Comparison of ENCODE assay signal across 10 cellular contexts in genomic region chr3:149009732-149010131, GRCh38. TPM values are rescaled to one million over a fixed set of nuclear protein-coding genes. Genes with fewer than 3 reads are reported as not detected.
DNase-seq lines count a peak whose midpoint lies in the region; ATAC-seq lines count a peak whose summit lies in the region.
"Had no signal": no experiment of that assay in that cellular context is flagged by ENCODE, and none has a peak within 500 bp of the region (broad histone marks: within the 10 kb centered on the region; RNA-seq: fewer than 3 reads in every experiment).

No MANE protein-coding gene starts in this region.

- no peak overlapping the region for H3K27ac ChIP-seq in CD4-positive, alpha-beta memory T cell (ENCODE audit: low read depth, low read length)

- peaks cover 10% of the 10 kb centered on the region for H3K36me3 ChIP-seq in CD4-positive, alpha-beta memory T cell (ENCODE audit: insufficient read depth, low read length)

- DNase-seq in CD4-positive, alpha-beta memory T cell, result peak; percentile 57 to 82 (median 66)
- peak; percentile 5 for DNase-seq in effector CD4-positive, alpha-beta T cell
- DNase-seq in ACHN, result no peak
- no peak for DNase-seq in NOMO-1 (lab: John Stamatoyannopoulos, UW; ENCODE audit: unreplicated experiment in 2 of 2)
- no peak for DNase-seq in NCI-H2171 treated with DMSO at 0.1 percent for 48 hours (lab: John Stamatoyannopoulos, UW)
- DNase-seq: NCI-H1694 had no signal

- H3K9me3 Mint-ChIP-seq in CD4-positive, alpha-beta memory T cell, result no peaks in the 10 kb centered on the region

- H3K4me1 ChIP-seq in CD4-positive, alpha-beta memory T cell (ENCODE audit: insufficient read depth, low read length), result peaks cover 22% of the 10 kb centered on the region

- no peaks in the 10 kb centered on the region for H3K27me3 Mint-ChIP-seq in CD4-positive, alpha-beta memory T cell
- H3K27me3 Mint-ChIP-seq: activated naive CD8-positive, alpha-beta T cell had no signal

- H3K27ac Mint-ChIP-seq in CD4-positive, alpha-beta memory T cell, result peak overlapping the region in 6 of 7 donors; percentile 9 to 87 (median 72)
- H3K27ac Mint-ChIP-seq: activated naive CD8-positive, alpha-beta T cell had no signal

- peaks cover 9 to 45% (median 27%) of the 10 kb centered on the region in 4 donors for H3K4me1 Mint-ChIP-seq in CD4-positive, alpha-beta memory T cell

- H3K36me3 Mint-ChIP-seq in CD4-positive, alpha-beta memory T cell, result peaks cover 50 to 60% of the 10 kb centered on the region in 2 donors

- intact Hi-C loops in CD4-positive, alpha-beta memory T cell (cut with micrococcal nuclease), result no loop called here

- ATAC-seq in GM19438 (IDR thresholded peaks at IDR 0.05; ENCODE audit: low read depth, unreplicated experiment), result peak; percentile 78
- ATAC-seq in HG03521 (IDR thresholded peaks at IDR 0.05; ENCODE audit: unreplicated experiment), result peak; percentile 75
- ATAC-seq in HG02763 (IDR thresholded peaks at IDR 0.05; ENCODE audit: unreplicated experiment), result no peak

- H3K27me3 ChIP-seq in CD4-positive, alpha-beta memory T cell (ENCODE audit: insufficient read depth, low read length), result no peaks in the 10 kb centered on the region

- no peak overlapping the region for H3K4me3 ChIP-seq in CD4-positive, alpha-beta memory T cell (ENCODE audit: low read length in 2 of 2)

- H3K9me3 ChIP-seq in CD4-positive, alpha-beta memory T cell (ENCODE audit: control insufficient read depth in 1 of 2, low read length in 2 of 2), result no peaks in the 10 kb centered on the region

- POLR2A ChIA-PET in CD4-positive, alpha-beta memory T cell (lab: Charles Lee; ENCODE audit: partially characterized antibody), result interaction anchor here (1.5 kb wide), 2 partner anchors 11 to 17 kb away, joined by 6 to 16 read pairs; partner anchors contain the start of gene GYG1

- in situ Hi-C loops in ACHN (cut with HindIII; ENCODE audit: low pct_ligation_motif_present, low pct_unique_long_range_greater_than_20kb, low sequenced_read_pairs), result no loop called here

- CTCF ChIA-PET in CD4-positive, alpha-beta memory T cell (lab: Charles Lee; ENCODE audit: partially characterized antibody), result no interaction called here

- H3K4me3 Mint-ChIP-seq in CD4-positive, alpha-beta memory T cell, result peak overlapping the region in 7 of 8 donors; percentile 4 to 61 (median 40)
- H3K4me3 Mint-ChIP-seq: activated naive CD8-positive, alpha-beta T cell had no signal

RNA-seq across cellular contexts. Expression of gene GYG1, which starts 18.4 kb away (rescaled TPM):
- total RNA-seq in CD4-positive, alpha-beta memory T cell, result 10 to 100 TPM; 20.9 to 24.1 TPM
- 10 to 100 TPM; 34.4 to 54.9 TPM for polyA plus RNA-seq in CD4-positive, alpha-beta memory T cell

Comparison
In these comparisons a context has a peak if more than half of its experiments do, and no peak if none do; other contexts are left out.
1. DNase-seq: peak in CD4-positive, alpha-beta memory T cell (5 of 5) and effector CD4-positive, alpha-beta T cell (single experiment); none in ACHN (single experiment), NOMO-1 (0 of 2) and NCI-H2171 treated with DMSO at 0.1 percent for 48 hours (single experiment).